ENCODE assay signal across 1 cellular context in genomic region chr1:245060684-245061374, GRCh38.
TF ChIP-seq lines count a peak whose summit lies in the region.

No MANE protein-coding gene starts in this region.

TF ChIP-seq in HepG2, 621 proteins besides CTCF, POLR2A, EP300 and RAD21 (continued from another document and continues in another):
- TF ChIP-seq ZBTB34 (CRISPR knock-in tag; IDR thresholded peaks at IDR 0.05) = peak; percentile 50; the same call in 1 of the 2 replicates
- TF ChIP-seq SNAPC4 (CRISPR knock-in tag; IDR thresholded peaks at IDR 0.05) = no peak
- TF ChIP-seq ZNF572 (CRISPR knock-in tag; IDR thresholded peaks at IDR 0.05) = no peak
- TF ChIP-seq KLF11 (CRISPR knock-in tag; IDR thresholded peaks at IDR 0.05) = 0 out of 2 replicates have a peak, but pooled peaks have one; percentile 53
- peak; percentile 53; the same call in 1 of the 2 replicates for TF ChIP-seq FOXA1 (IDR thresholded peaks at IDR 0.05)
- peak; percentile 83 for TF ChIP-seq FOXA1 (CRISPR knock-in tag; IDR thresholded peaks at IDR 0.05)
- TF ChIP-seq FOXP1 (IDR thresholded peaks at IDR 0.05) = peak; percentile 44; the same call in 1 of the 2 replicates
- TF ChIP-seq FOXP1 (CRISPR knock-in tag; IDR thresholded peaks at IDR 0.05) = peak; percentile 95
- peak; percentile 59; the same call in 1 of the 2 replicates for TF ChIP-seq NR2C2 (CRISPR knock-in tag; IDR thresholded peaks at IDR 0.05; ENCODE audit: borderline replicate concordance)
- no peak for TF ChIP-seq CHCHD3 (CRISPR knock-in tag; IDR thresholded peaks at IDR 0.05)
- peak; percentile 69; the same call in 1 of the 2 replicates for TF ChIP-seq SSRP1 (CRISPR knock-in tag; IDR thresholded peaks at IDR 0.05)
- TF ChIP-seq ZNF597 (CRISPR knock-in tag; IDR thresholded peaks at IDR 0.05) = no peak
- 0 out of 2 replicates have a peak, but pooled peaks have one; percentile 54 for TF ChIP-seq SMAD3 (CRISPR knock-in tag; IDR thresholded peaks at IDR 0.05)
- TF ChIP-seq NFKBIZ (CRISPR knock-in tag; IDR thresholded peaks at IDR 0.05) = peak; percentile 69; the same call in 1 of the 2 replicates
- no peak for TF ChIP-seq CSRNP2 (CRISPR knock-in tag; conservative IDR thresholded peaks at IDR 0.05; ENCODE audit: low read depth)
- peak; percentile 29; the same call in 1 of the 2 replicates for TF ChIP-seq ZBTB20 (CRISPR knock-in tag; IDR thresholded peaks at IDR 0.05; ENCODE audit: borderline replicate concordance, low read depth)
- TF ChIP-seq SOX13 (IDR thresholded peaks at IDR 0.05) = no peak
- peak in 1 of 2 experiments; percentile 79; a peak in 2 of 4 replicates for TF ChIP-seq SOX13 (CRISPR knock-in tag; conservative IDR thresholded peaks at IDR 0.05 in 1 of 2, IDR thresholded peaks at IDR 0.05 in 1 of 2)
- peak; percentile 21; the same call in 1 of the 2 replicates for TF ChIP-seq RBFOX2 (IDR thresholded peaks at IDR 0.05; ENCODE audit: low read depth, low read length)
- peak; percentile 81; the same call in 1 of the 2 replicates for TF ChIP-seq FOXK1 (CRISPR knock-in tag; IDR thresholded peaks at IDR 0.05; ENCODE audit: borderline replicate concordance, low read depth)
- peak; percentile 96 for TF ChIP-seq NFIC (IDR thresholded peaks at IDR 0.05; ENCODE audit: low read length)
- peak; percentile 74; the same call in 1 of the 2 replicates for TF ChIP-seq AHDC1 (CRISPR knock-in tag; IDR thresholded peaks at IDR 0.05; ENCODE audit: borderline replicate concordance)
- peak; percentile 26; the same call in 1 of the 2 replicates for TF ChIP-seq MAX (IDR thresholded peaks at IDR 0.05)
- TF ChIP-seq ZNF816 (CRISPR knock-in tag; IDR thresholded peaks at IDR 0.05; ENCODE audit: borderline replicate concordance) = peak; percentile 68; the same call in 1 of the 2 replicates
- TF ChIP-seq ZNF609 (CRISPR knock-in tag; IDR thresholded peaks at IDR 0.05; ENCODE audit: borderline replicate concordance) = peak; percentile 82
- TF ChIP-seq ZSCAN22 (CRISPR knock-in tag; IDR thresholded peaks at IDR 0.05) = peak; percentile 74
- TF ChIP-seq RFX1 (IDR thresholded peaks at IDR 0.05) = peak; percentile 70
- TF ChIP-seq FOXK2 (IDR thresholded peaks at IDR 0.05) = peak; percentile 54; the same call in 1 of the 2 replicates
- peak; percentile 87; the same call in 1 of the 2 replicates for TF ChIP-seq CHD4 (IDR thresholded peaks at IDR 0.05; ENCODE audit: borderline replicate concordance, low read length)
- TF ChIP-seq RFX3 (CRISPR knock-in tag; IDR thresholded peaks at IDR 0.05) = peak; percentile 67
- peak; percentile 47; the same call in 1 of the 2 replicates for TF ChIP-seq ZNF770 (CRISPR knock-in tag; IDR thresholded peaks at IDR 0.05)
- peak; percentile 81 for TF ChIP-seq BCL6 (CRISPR knock-in tag; IDR thresholded peaks at IDR 0.05)
- peak; percentile 79 for TF ChIP-seq HNF4G (IDR thresholded peaks at IDR 0.05; ENCODE audit: borderline replicate concordance, low read depth, low read length)
- TF ChIP-seq HNF4G (CRISPR knock-in tag; IDR thresholded peaks at IDR 0.05; ENCODE audit: borderline replicate concordance, low read depth) = no peak
- TF ChIP-seq ERF (CRISPR knock-in tag; IDR thresholded peaks at IDR 0.05) = 0 out of 2 replicates have a peak, but pooled peaks have one; percentile 25
- TF ChIP-seq TBX2 (CRISPR knock-in tag; IDR thresholded peaks at IDR 0.05; ENCODE audit: borderline replicate concordance) = peak; percentile 71; the same call in 1 of the 2 replicates
- TF ChIP-seq MTF2 (CRISPR knock-in tag; IDR thresholded peaks at IDR 0.05; ENCODE audit: borderline replicate concordance) = no peak
